8 cellular contexts compared by ENCODE assay signal in the genomic region with DNA sequence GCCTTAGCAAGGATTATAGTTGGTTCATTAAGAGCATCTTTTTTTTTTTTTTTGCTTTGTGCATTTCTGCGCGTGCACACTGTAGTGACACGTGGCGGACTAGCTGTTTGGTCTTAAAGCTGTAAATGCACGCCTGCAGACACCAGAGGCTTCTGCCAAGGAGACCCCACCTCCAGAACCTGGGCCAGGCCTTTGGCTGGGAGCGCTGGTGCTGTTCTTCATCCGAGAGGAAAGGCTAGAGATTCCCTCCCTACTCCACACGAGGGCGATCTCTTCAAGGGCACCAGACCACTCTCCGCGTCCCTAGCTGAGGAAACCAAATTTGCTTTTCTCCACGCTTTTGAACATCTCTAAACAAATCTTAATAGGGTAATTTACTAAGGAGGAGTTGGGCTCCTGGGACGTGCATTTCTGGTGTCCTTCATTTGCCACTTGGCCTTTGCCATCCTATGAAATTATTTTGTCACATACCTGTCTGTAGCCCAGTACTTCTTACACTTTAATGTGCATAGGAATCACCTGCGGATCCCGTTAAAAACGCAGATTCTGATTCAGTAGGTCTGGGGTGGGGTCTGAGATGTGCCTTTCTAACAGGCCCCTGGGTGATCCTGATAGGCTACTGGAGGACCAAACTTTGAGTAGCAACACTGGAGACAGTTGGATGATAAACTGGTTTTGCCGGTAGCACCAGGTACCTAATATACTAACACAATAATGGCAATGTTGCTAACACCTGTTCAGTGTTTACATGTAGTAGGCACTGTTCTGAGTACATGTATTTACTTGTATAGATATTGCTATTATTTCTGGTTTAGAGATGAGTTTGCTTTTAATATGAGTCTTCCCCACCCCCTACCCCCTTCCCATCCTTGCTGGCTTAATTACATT. TPM values are rescaled to one million over a fixed set of nuclear protein-coding genes. Genes with fewer than 3 reads are reported as not detected.
DNase-seq lines count a peak whose midpoint lies in the region; ATAC-seq, FAIRE-seq and TF ChIP-seq lines count a peak whose summit lies in the region.

No MANE protein-coding gene starts in this region.

- FAIRE-seq in GM12878 (lab: Jason Lieb, UNC): peak; percentile 74

- H3K36me3 ChIP-seq in Peyer's patch (no peaks in the 10 kb centered on the region), GM12878 (ENCODE audit: control insufficient read depth in 2 of 2, insufficient read depth in 2 of 2, low read length in 1 of 2) (no peaks in the 10 kb centered on the region)

- no peak for TF ChIP-seq EP300 in GM12878 (IDR thresholded peaks at IDR 0.05; ENCODE audit: borderline replicate concordance in 1 of 2, control insufficient read depth in 1 of 2, low read depth in 2 of 2, low read length in 2 of 2)

- TF ChIP-seq POLR2A in Peyer's patch (IDR thresholded peaks at IDR 0.05) (no peak), GM12878 (IDR thresholded peaks at IDR 0.05; ENCODE audit: low read depth, low read length) (no peak)

- in situ Hi-C loops in GM12878 (cut with MboI): no loop called here

- WGBS in GM12878 (ENCODE audit: insufficient coverage, insufficient replicate concordance, low lambda C conversion rate, missing lambda C conversion rate): 21% methylated on average over 17 of the region's 17 CpGs

- DNase-seq in DMS153 treated with DMSO at 0.1 percent for 48 hours (lab: John Stamatoyannopoulos, UW; ENCODE audit: unreplicated experiment) (peak; percentile 81), GM20000 (ENCODE audit: low spot score) (peak; percentile 74), LNCaP clone FGC (ENCODE audit: low read depth) (peak; percentile 86), Peyer's patch (peak in 1 of 3 donors; percentile 51), GM12878 (ENCODE audit: low read depth, low spot score) (no peak), kidney glomerular epithelial cell (lab: John Stamatoyannopoulos, UW) (peak; percentile 53), GOT3 (lab: John Stamatoyannopoulos, UW) (no peak)
- DNase-seq in stimulated activated effector memory CD8-positive, alpha-beta T cell treated with anti-CD3 and anti-CD28 coated beads, Interleukin-12 subunit alpha, Interleukin-12 subunit beta, amount 100 ng/mL, for 72 hours (ENCODE audit: low spot score in 2 of 2): peak; percentile 12 to 55

- SMC1A ChIA-PET in GM12878 (lab: Charles Lee; ENCODE audit: uncharacterized antibody, unreplicated experiment): interaction anchor here (0.6 kb wide), 2 partner anchors 14 to 300 kb away, joined by 3 to 4 read pairs; no protein-coding TSS in a partner anchor

- TF ChIP-seq CTCF in GM20000 (IDR thresholded peaks at IDR 0.05; ENCODE audit: extremely low read depth, missing control alignments) (peak; percentile 41), LNCaP clone FGC (IDR thresholded peaks at IDR 0.05; ENCODE audit: control insufficient read depth, extremely low read depth, insufficient read depth) (peak; percentile 79), Peyer's patch (IDR thresholded peaks at IDR 0.05) (peak in 4 of 6 experiments; percentile 22 to 33 (median 27)), GM12878 (IDR thresholded peaks at IDR 0.05 in 2 of 3, conservative IDR thresholded peaks at IDR 0.05 in 1 of 3; ENCODE audit: control insufficient read depth in 2 of 3, extremely low read depth in 1 of 3, insufficient read depth in 1 of 3, low read depth in 3 of 3, low read length in 3 of 3) (peak; percentile 65 to 76 (median 67))

- POLR2A ChIA-PET in GM12878 (lab: Charles Lee): no interaction called here

- H3K4me3 ChIP-seq in LNCaP clone FGC (ENCODE audit: low read depth, low read length) (peak overlapping the region; percentile 34), Peyer's patch (no peak overlapping the region), GM12878 (no peak overlapping the region)

- CTCF ChIA-PET in GM12878 (lab: Yijun Ruan, JAX): interaction anchor here (1.1 kb wide), 1 partner anchor 16 kb away, joined by 6 read pairs; no protein-coding TSS in a partner anchor

- no peaks in the 10 kb centered on the region for H3K9me3 ChIP-seq in Peyer's patch
- no peaks in the 10 kb centered on the region for H3K9me3 ChIP-seq in GM12878 (replicated peaks; ENCODE audit: control insufficient read depth, insufficient read depth, low read length)

- H2AFZ ChIP-seq in GM12878 (ENCODE audit: control insufficient read depth, low read depth, low read length): no peak overlapping the region

- no peaks in the 10 kb centered on the region for H3K36me3 Mint-ChIP-seq in stimulated activated effector memory CD8-positive, alpha-beta T cell treated with anti-CD3 and anti-CD28 coated beads, Interleukin-12 subunit alpha, Interleukin-12 subunit beta, amount 100 ng/mL, for 72 hours

- RAD21 ChIA-PET in GM12878 (lab: Charles Lee; ENCODE audit: unreplicated experiment): interaction anchor here (0.8 kb wide), 1 partner anchor 15 kb away, joined by 3 read pairs; no protein-coding TSS in a partner anchor

- H3K4me3 Mint-ChIP-seq in stimulated activated effector memory CD8-positive, alpha-beta T cell treated with anti-CD3 and anti-CD28 coated beads, Interleukin-12 subunit alpha, Interleukin-12 subunit beta, amount 100 ng/mL, for 72 hours: no peak overlapping the region

- H3K9ac ChIP-seq in GM12878 (ENCODE audit: control insufficient read depth, insufficient read depth, low read length): no peak overlapping the region

- H3K79me2 ChIP-seq in GM12878 (ENCODE audit: control insufficient read depth, insufficient read depth, low read length): no peaks in the 10 kb centered on the region

- H3K27ac ChIP-seq in Peyer's patch: no peak overlapping the region
- H3K27ac ChIP-seq in GM12878 (ENCODE audit: control insufficient read depth, insufficient read depth): no peak overlapping the region

- H4K20me1 ChIP-seq in GM12878 (ENCODE audit: control insufficient read depth, insufficient read depth): no peaks in the 10 kb centered on the region

- BruUV-seq in GM12878 (replicated peaks; lab: Mats Ljungman, UMichigan): no TSS peak

- intact Hi-C loops in GM12878 (cut with micrococcal nuclease; ENCODE audit: unreplicated experiment): no loop called here

- TF ChIP-seq RAD21 in GM12878 (IDR thresholded peaks at IDR 0.05; ENCODE audit: insufficient read depth, low read depth, low read length): peak; percentile 64

- peaks cover 9% of the 10 kb centered on the region for H3K4me1 Mint-ChIP-seq in stimulated activated effector memory CD8-positive, alpha-beta T cell treated with anti-CD3 and anti-CD28 coated beads, Interleukin-12 subunit alpha, Interleukin-12 subunit beta, amount 100 ng/mL, for 72 hours

- H3K4me2 ChIP-seq in GM12878 (ENCODE audit: control insufficient read depth, insufficient read depth): no peak overlapping the region

- H3K9me3 Mint-ChIP-seq in stimulated activated effector memory CD8-positive, alpha-beta T cell treated with anti-CD3 and anti-CD28 coated beads, Interleukin-12 subunit alpha, Interleukin-12 subunit beta, amount 100 ng/mL, for 72 hours: peaks cover 8% of the 10 kb centered on the region

- H3K27ac Mint-ChIP-seq in stimulated activated effector memory CD8-positive, alpha-beta T cell treated with anti-CD3 and anti-CD28 coated beads, Interleukin-12 subunit alpha, Interleukin-12 subunit beta, amount 100 ng/mL, for 72 hours: no peak overlapping the region

- H3K27me3 ChIP-seq in Peyer's patch: peaks cover 0 to 15% of the 10 kb centered on the region in 2 donors
- peaks cover 7 to 9% of the 10 kb centered on the region in 2 experiments for H3K27me3 ChIP-seq in GM12878 (replicated peaks in 1 of 2; ENCODE audit: control insufficient read depth in 2 of 2, insufficient read depth in 2 of 2, low read length in 1 of 2)

- peaks cover 0 to 10% (median 4%) of the 10 kb centered on the region in 4 donors for H3K4me1 ChIP-seq in Peyer's patch
- no peaks in the 10 kb centered on the region for H3K4me1 ChIP-seq in GM12878 (ENCODE audit: control insufficient read depth, insufficient read depth, low read length)

- peak; percentile 92 for ATAC-seq in GM12878
- peak; percentile 77 for ATAC-seq in stimulated activated effector memory CD8-positive, alpha-beta T cell treated with anti-CD3 and anti-CD28 coated beads, Interleukin-12 subunit alpha, Interleukin-12 subunit beta, amount 100 ng/mL, for 72 hours

TF ChIP-seq in GM12878, 131 proteins besides CTCF, POLR2A, EP300 and RAD21:
- TF ChIP-seq SMC3 (IDR thresholded peaks at IDR 0.05; ENCODE audit: borderline replicate concordance, low read length): peak; percentile 39; the same call in 1 of the 2 replicates
- TF ChIP-seq, protein P1, sequence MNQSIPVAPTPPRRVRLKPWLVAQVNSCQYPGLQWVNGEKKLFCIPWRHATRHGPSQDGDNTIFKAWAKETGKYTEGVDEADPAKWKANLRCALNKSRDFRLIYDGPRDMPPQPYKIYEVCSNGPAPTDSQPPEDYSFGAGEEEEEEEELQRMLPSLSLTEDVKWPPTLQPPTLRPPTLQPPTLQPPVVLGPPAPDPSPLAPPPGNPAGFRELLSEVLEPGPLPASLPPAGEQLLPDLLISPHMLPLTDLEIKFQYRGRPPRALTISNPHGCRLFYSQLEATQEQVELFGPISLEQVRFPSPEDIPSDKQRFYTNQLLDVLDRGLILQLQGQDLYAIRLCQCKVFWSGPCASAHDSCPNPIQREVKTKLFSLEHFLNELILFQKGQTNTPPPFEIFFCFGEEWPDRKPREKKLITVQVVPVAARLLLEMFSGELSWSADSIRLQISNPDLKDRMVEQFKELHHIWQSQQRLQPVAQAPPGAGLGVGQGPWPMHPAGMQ (IDR thresholded peaks at IDR 0.05; ENCODE audit: borderline replicate concordance): no peak
- no peak for TF ChIP-seq SREBF2 (IDR thresholded peaks at IDR 0.05; ENCODE audit: low read length)

RNA-seq across cellular contexts. Expression of gene SLC26A5, which starts 1.3 kb away (rescaled TPM):
- total RNA-seq in Peyer's patch (under 1 TPM in 1 of 4 donors, not detected in 3; 0.54 TPM), GM12878 (2014; rRNA removed) (not detected in 2 replicates), GM12878 (2014; rRNA removed; fragmentation: Illumina TruSeq; extraction: Trizol) (not detected in 2 replicates), GM12878 (2021) (not detected in 2 replicates)
- not detected in 2 replicates for total RNA-seq in GM12878 (2013; cell fraction: nucleolus; rRNA removed)
- not detected for polyA plus RNA-seq in GM12878 (2011; ENCODE audit: low read depth)
- polyA plus RNA-seq in GM12878 (2011; rRNA removed) (not detected in 2 replicates), GM12878 (2014; fragmentation: Illumina TruSeq; extraction: Trizol) (0.03 TPM in 1 of 2 replicates, not detected in the other), GM12878 (2014; fragmentation: Nextera tagmentation; extraction: Ambion mirVana) (not detected), GM12878 (2014; rRNA removed) (not detected in 2 replicates), GM12878 (2016; fragmentation: Nextera tagmentation; extraction: Ambion mirVana) (not detected)
- not detected in 2 replicates for polyA plus RNA-seq in GM12878 (2011; cell fraction: cytosol; rRNA removed)
- polyA plus RNA-seq in GM12878 (2011; cell fraction: nucleus; rRNA removed): not detected in 2 replicates
- polyA plus RNA-seq in GM12878 (2012): not detected in 2 replicates
- not detected in 2 replicates for polyA minus RNA-seq in GM12878 (2011; rRNA and poly(A)+ RNA removed)
- polyA minus RNA-seq in GM12878 (2011; cell fraction: cytosol; rRNA and poly(A)+ RNA removed): not detected in 2 replicates
- polyA minus RNA-seq in GM12878 (2011; cell fraction: nucleus; rRNA and poly(A)+ RNA removed): not detected in 2 replicates

Comparison
In these comparisons a context has a peak if more than half of its experiments do, and no peak if none do; other contexts are left out.
1. DNase-seq: peak in DMS153 treated with DMSO at 0.1 percent for 48 hours (single experiment), GM20000 (single experiment), LNCaP clone FGC (single experiment), kidney glomerular epithelial cell (single experiment) and stimulated activated effector memory CD8-positive, alpha-beta T cell treated with anti-CD3 and anti-CD28 coated beads, Interleukin-12 subunit alpha, Interleukin-12 subunit beta, amount 100 ng/mL, for 72 hours (2 of 2); none in GM12878 (single experiment) and GOT3 (single experiment).
2. CTCF ChIP-seq: peak in every context shown above with its lines; median percentile 79 in LNCaP clone FGC; 67 in GM12878; 41 in GM20000; 27 in Peyer's patch.